In the genomic region with DNA sequence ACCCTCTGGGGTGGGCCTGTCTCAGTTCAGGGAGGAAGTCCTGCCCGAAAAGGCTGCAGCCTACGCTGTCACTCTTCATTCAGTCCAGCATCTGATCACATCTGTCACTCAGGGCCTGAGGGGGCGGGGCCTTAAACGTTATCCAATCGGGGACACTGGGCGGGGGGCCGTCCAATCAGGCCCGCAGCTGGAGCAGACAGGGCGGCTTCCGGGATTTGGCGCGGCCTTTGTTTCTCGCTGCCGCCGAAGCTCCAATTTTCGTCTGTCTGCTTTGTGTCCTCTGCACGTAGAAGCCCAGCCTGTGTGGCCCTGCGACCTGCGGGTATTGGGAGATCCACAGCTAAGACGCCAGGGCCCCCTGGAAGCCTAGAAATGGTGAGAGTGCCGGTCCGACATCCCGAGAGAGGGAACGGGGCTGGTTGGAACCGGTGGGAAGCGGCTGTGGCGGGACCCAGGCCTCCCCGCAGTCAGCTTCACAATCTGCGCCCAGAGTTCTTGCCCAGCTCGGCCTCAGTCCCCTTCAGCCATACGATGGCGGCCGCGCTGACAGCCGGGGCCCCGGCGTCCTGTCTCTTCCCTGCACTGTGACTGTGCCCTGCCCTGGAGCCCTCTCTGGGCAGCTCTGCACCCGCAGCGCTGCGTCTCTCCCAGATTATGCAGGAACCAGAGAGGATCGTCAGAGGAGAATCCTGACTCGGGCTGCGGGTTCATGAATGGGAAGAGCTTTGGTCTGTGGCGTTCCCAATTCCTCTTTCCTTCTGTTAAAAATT, we compare ENCODE assay signal across 8 cellular contexts. TPM values are rescaled to one million over a fixed set of nuclear protein-coding genes. Genes with fewer than 3 reads are reported as not detected.
A peak's percentile ranks its signal among the peaks of the same experiment; 100 is the strongest.
DNase-seq lines count a peak whose midpoint lies in the region; ATAC-seq and TF ChIP-seq lines count a peak whose summit lies in the region.

A gene (plus strand): TSS at position 224 of the 770 bp plus-strand sequence. CDS start 149 bp downstream, at position 373.

- 0 to 1% methylated on average over 15 to 43 of the region's 44 CpGs for WGBS in GM23248 (ENCODE audit: low coverage in 1 of 2, low lambda C conversion rate in 2 of 2, missing lambda C conversion rate in 2 of 2), 2 experiments
- 1 to 2% methylated on average over 42 to 44 of the region's 44 CpGs for WGBS in lung, 2 donors

- no peaks in the 10 kb centered on the region for H3F3A ChIP-seq in GM23248 (ENCODE audit: insufficient read depth)

- ATAC-seq in lung (ENCODE audit: insufficient read depth, low FRiP score): no peak
- ATAC-seq in GM21367 (IDR thresholded peaks at IDR 0.05; ENCODE audit: unreplicated experiment): no peak

- H3K27ac ChIP-seq in C4-2B (peak within 1 kb of the TSS; percentile 13; the same call in 1 of the 2 replicates), GM23248 (peak within 1 kb of the TSS; percentile 79), lung (ENCODE audit: low read depth in 1 of 2, low read length in 1 of 2) (no peak within 1 kb of the TSS)

- H3K9me2 ChIP-seq in GM23248 (ENCODE audit: insufficient read depth): no peaks in the 10 kb centered on the region

- H4K20me1 ChIP-seq in GM23248 (ENCODE audit: insufficient read depth): no peaks in the 10 kb centered on the region

- H3K27me3 ChIP-seq in GM23248 (replicated peaks; ENCODE audit: insufficient read depth): no peaks in the 10 kb centered on the region
- no peaks in the 10 kb centered on the region for H3K27me3 ChIP-seq in lung (ENCODE audit: control insufficient read depth, insufficient read depth)

- no peak for TF ChIP-seq CTCF in C4-2B (conservative IDR thresholded peaks at IDR 0.05)
- TF ChIP-seq CTCF in lung (IDR thresholded peaks at IDR 0.05; ENCODE audit: control extremely low read depth, extremely low read depth): no peak

- H3K4me3 ChIP-seq in GM23248: peak within 1 kb of the TSS; percentile 88
- peak within 1 kb of the TSS; percentile 47 for H3K4me3 ChIP-seq in lung

- POLR2A ChIA-PET in activated CD4-positive, alpha-beta T cell treated with anti-CD3 and anti-CD28 coated beads, Interleukin-2, amount 10 ng/mL, durations not matched to agents 7 days and 5 days (lab: Charles Lee): interaction anchor here (0.7 kb wide), 1 partner anchor 511 kb away, joined by 3 read pairs; no protein-coding TSS in a partner anchor

- peak within 1 kb of the TSS; percentile 89 for H3K9ac ChIP-seq in GM23248

- DNase-seq in GM23248 (peak; percentile 78), NCI-H146 treated with DMSO at 0.1 percent for 48 hours (lab: John Stamatoyannopoulos, UW; ENCODE audit: unreplicated experiment) (peak; percentile 81), lung (ENCODE audit: low spot score) (no peak)
- peak; percentile 82 for DNase-seq in activated CD4-positive, alpha-beta T cell treated with anti-CD3 and anti-CD28 coated beads, Interleukin-2, amount 10 ng/mL, durations not matched to agents 7 days and 5 days
- peak; percentile 6 for DNase-seq in effector CD8-positive, alpha-beta T cell (lab: John Stamatoyannopoulos, UW)
- DNase-seq in stimulated activated CD4-positive, alpha-beta T cell treated with anti-CD3 and anti-CD28 coated beads, TNF-alpha, amount 100 ng/mL, for 48 hours (ENCODE audit: low read depth in 3 of 3): peak in 2 of 3 donors; percentile 43 to 51

- H3K4me3 Mint-ChIP-seq in activated CD4-positive, alpha-beta T cell treated with anti-CD3 and anti-CD28 coated beads, Interleukin-2, amount 10 ng/mL, durations not matched to agents 7 days and 5 days: peak within 1 kb of the TSS; percentile 74

- peaks cover 17% of the 10 kb centered on the region for H3K9me3 Mint-ChIP-seq in activated CD4-positive, alpha-beta T cell treated with anti-CD3 and anti-CD28 coated beads, Interleukin-2, amount 10 ng/mL, durations not matched to agents 7 days and 5 days

- H3K4me2 ChIP-seq in GM23248 (ENCODE audit: unreplicated experiment): peak within 1 kb of the TSS; percentile 82

- H3K4me1 Mint-ChIP-seq in activated CD4-positive, alpha-beta T cell treated with anti-CD3 and anti-CD28 coated beads, Interleukin-2, amount 10 ng/mL, durations not matched to agents 7 days and 5 days: peaks cover 3% of the 10 kb centered on the region

- in situ Hi-C loops in GM23248 (cut with MboI): no loop called here

- H2AFZ ChIP-seq in GM23248: peak within 1 kb of the TSS; percentile 84

- H3K36me3 ChIP-seq in GM23248 (ENCODE audit: low read depth): no peaks in the 10 kb centered on the region
- no peaks in the 10 kb centered on the region for H3K36me3 ChIP-seq in lung (ENCODE audit: control insufficient read depth in 2 of 2, insufficient read depth in 2 of 2, low read length in 2 of 2)

- no peaks in the 10 kb centered on the region for H3K4me1 ChIP-seq in GM23248 (ENCODE audit: insufficient read depth)
- H3K4me1 ChIP-seq in lung (ENCODE audit: control insufficient read depth in 2 of 2, insufficient read depth in 2 of 2, low read length in 2 of 2): peaks cover 0 to 5% of the 10 kb centered on the region in 2 donors

- H3K36me3 Mint-ChIP-seq in activated CD4-positive, alpha-beta T cell treated with anti-CD3 and anti-CD28 coated beads, Interleukin-2, amount 10 ng/mL, durations not matched to agents 7 days and 5 days (ENCODE audit: low read depth): peaks cover 15% of the 10 kb centered on the region

- H3K27ac Mint-ChIP-seq in activated CD4-positive, alpha-beta T cell treated with anti-CD3 and anti-CD28 coated beads, Interleukin-2, amount 10 ng/mL, durations not matched to agents 7 days and 5 days: peak within 1 kb of the TSS; percentile 87

- H3K79me2 ChIP-seq in GM23248 (ENCODE audit: insufficient read depth): no peaks in the 10 kb centered on the region

- no peaks in the 10 kb centered on the region for H3K9me3 ChIP-seq in GM23248 (ENCODE audit: low read depth)
- peaks cover 0 to 4% of the 10 kb centered on the region in 2 donors for H3K9me3 ChIP-seq in lung (ENCODE audit: control insufficient read depth in 2 of 2, insufficient read depth in 1 of 2, low read length in 1 of 2)

- CTCF ChIA-PET in activated CD4-positive, alpha-beta T cell treated with anti-CD3 and anti-CD28 coated beads, Interleukin-2, amount 10 ng/mL, durations not matched to agents 7 days and 5 days (lab: Charles Lee): no interaction called here

- H3K27me3 Mint-ChIP-seq in activated CD4-positive, alpha-beta T cell treated with anti-CD3 and anti-CD28 coated beads, Interleukin-2, amount 10 ng/mL, durations not matched to agents 7 days and 5 days: no peaks in the 10 kb centered on the region

RNA-seq across cellular contexts. Expression of the gene that starts here (rescaled TPM):
- 0.22 and 0.76 TPM in 2 replicates for total RNA-seq in GM23248 (2014; rRNA removed; shearing (Covaris generic))
- 0.34 and 0.44 TPM in 2 replicates for polyA plus RNA-seq in GM23248 (2016; fragmentation: Nextera tagmentation; extraction: Ambion mirVana)
- total RNA-seq in activated CD4-positive, alpha-beta T cell treated with anti-CD3 and anti-CD28 coated beads, Interleukin-2, amount 10 ng/mL, durations not matched to agents 7 days and 5 days: 1 to 10 TPM; 1.3 to 2.1 TPM
- total RNA-seq in lung: 10 to 100 TPM in 1 of 2 donors, under 1 TPM in 1; 0.74 to 11.9 TPM
- under 1 TPM; 0.05 to 0.35 TPM for polyA plus RNA-seq in lung

Comparison
In these comparisons a context has a peak if more than half of its experiments do, and no peak if none do; other contexts are left out.
1. Peak in DNase-seq, H3K4me3 ChIP-seq, H3K27ac ChIP-seq, H3K9ac ChIP-seq and H3K4me2 ChIP-seq in GM23248; RNA of the gene not detected or under 1 TPM.